ENCODE assay signal across 1 cellular context in the genomic region with DNA sequence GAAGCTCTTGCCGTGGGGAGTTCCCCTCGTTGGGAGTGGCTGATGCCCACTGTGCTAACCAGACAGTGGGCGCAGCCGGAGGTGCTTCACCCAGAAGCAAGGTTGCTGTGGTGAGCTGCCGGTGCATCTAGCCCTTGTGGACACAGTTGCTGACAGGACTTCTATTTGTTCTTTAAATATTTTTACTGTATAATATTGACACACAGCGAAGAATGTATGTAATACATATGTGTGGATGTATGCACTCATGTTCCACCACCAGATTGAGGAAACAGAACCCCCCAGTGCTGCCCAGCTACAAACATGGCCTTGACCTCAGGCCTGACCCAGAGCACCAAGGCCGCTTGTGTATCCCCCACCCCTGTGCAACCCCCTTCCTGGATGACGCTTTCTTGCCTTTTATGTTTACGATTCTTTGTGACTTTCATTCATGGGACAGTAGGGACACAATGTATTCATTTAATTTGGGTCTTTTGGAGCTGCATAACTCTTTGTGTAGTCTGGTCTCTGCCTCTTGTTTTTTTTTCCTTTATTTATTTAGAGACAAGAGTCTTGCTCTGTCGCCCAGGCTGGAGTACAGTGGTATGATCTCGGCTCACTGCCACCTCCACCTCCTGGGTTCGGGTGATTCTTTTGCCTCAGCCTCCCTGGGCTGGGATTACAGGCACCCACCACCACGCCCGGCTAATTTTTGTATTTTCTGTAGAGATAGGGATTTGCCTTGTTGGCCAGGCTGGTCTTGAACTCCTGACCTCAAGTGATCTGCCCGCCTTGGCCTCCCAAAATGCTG.
TF ChIP-seq lines count a peak whose summit lies in the region.

No MANE protein-coding gene starts in this region.

TF ChIP-seq in GM23338, 12 proteins besides CTCF, POLR2A, EP300 and RAD21 (continued from another document):
- TF ChIP-seq, protein P1, sequence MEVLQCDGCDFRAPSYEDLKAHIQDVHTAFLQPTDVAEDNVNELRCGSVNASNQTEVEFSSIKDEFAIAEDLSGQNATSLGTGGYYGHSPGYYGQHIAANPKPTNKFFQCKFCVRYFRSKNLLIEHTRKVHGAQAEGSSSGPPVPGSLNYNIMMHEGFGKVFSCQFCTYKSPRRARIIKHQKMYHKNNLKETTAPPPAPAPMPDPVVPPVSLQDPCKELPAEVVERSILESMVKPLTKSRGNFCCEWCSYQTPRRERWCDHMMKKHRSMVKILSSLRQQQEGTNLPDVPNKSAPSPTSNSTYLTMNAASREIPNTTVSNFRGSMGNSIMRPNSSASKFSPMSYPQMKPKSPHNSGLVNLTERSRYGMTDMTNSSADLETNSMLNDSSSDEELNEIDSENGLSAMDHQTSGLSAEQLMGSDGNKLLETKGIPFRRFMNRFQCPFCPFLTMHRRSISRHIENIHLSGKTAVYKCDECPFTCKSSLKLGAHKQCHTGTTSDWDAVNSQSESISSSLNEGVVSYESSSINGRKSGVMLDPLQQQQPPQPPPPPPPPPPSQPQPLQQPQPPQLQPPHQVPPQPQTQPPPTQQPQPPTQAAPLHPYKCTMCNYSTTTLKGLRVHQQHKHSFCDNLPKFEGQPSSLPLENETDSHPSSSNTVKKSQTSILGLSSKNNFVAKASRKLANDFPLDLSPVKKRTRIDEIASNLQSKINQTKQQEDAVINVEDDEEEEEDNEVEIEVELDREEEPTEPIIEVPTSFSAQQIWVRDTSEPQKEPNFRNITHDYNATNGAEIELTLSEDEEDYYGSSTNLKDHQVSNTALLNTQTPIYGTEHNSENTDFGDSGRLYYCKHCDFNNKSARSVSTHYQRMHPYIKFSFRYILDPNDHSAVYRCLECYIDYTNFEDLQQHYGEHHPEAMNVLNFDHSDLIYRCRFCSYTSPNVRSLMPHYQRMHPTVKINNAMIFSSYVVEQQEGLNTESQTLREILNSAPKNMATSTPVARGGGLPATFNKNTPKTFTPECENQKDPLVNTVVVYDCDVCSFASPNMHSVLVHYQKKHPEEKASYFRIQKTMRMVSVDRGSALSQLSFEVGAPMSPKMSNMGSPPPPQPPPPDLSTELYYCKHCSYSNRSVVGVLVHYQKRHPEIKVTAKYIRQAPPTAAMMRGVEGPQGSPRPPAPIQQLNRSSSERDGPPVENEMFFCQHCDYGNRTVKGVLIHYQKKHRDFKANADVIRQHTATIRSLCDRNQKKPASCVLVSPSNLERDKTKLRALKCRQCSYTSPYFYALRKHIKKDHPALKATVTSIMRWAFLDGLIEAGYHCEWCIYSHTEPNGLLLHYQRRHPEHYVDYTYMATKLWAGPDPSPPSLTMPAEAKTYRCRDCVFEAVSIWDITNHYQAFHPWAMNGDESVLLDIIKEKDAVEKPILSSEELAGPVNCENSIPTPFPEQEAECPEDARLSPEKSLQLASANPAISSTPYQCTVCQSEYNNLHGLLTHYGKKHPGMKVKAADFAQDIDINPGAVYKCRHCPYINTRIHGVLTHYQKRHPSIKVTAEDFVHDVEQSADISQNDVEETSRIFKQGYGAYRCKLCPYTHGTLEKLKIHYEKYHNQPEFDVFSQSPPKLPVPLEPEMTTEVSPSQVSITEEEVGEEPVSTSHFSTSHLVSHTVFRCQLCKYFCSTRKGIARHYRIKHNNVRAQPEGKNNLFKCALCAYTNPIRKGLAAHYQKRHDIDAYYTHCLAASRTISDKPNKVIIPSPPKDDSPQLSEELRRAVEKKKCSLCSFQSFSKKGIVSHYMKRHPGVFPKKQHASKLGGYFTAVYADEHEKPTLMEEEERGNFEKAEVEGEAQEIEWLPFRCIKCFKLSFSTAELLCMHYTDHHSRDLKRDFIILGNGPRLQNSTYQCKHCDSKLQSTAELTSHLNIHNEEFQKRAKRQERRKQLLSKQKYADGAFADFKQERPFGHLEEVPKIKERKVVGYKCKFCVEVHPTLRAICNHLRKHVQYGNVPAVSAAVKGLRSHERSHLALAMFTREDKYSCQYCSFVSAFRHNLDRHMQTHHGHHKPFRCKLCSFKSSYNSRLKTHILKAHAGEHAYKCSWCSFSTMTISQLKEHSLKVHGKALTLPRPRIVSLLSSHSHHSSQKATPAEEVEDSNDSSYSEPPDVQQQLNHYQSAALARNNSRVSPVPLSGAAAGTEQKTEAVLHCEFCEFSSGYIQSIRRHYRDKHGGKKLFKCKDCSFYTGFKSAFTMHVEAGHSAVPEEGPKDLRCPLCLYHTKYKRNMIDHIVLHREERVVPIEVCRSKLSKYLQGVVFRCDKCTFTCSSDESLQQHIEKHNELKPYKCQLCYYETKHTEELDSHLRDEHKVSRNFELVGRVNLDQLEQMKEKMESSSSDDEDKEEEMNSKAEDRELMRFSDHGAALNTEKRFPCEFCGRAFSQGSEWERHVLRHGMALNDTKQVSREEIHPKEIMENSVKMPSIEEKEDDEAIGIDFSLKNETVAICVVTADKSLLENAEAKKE (CRISPR knock-in tag; IDR thresholded peaks at IDR 0.05), result no peak
- TF ChIP-seq POLR2AphosphoS5 (IDR thresholded peaks at IDR 0.05; ENCODE audit: low read depth) (no peak), STAT1 (IDR thresholded peaks at IDR 0.05; ENCODE audit: unreplicated experiment) (no peak), EZH2phosphoT487 (IDR thresholded peaks at IDR 0.05; ENCODE audit: unreplicated experiment) (no peak), ZNF114 (CRISPR knock-in tag; IDR thresholded peaks at IDR 0.05) (no peak), ZNF331 (CRISPR knock-in tag; IDR thresholded peaks at IDR 0.05; ENCODE audit: low read depth) (no peak), JUNB (IDR thresholded peaks at IDR 0.05; ENCODE audit: unreplicated experiment) (no peak)
